ENCODE assay signal across 11 cellular contexts in the genomic region with DNA sequence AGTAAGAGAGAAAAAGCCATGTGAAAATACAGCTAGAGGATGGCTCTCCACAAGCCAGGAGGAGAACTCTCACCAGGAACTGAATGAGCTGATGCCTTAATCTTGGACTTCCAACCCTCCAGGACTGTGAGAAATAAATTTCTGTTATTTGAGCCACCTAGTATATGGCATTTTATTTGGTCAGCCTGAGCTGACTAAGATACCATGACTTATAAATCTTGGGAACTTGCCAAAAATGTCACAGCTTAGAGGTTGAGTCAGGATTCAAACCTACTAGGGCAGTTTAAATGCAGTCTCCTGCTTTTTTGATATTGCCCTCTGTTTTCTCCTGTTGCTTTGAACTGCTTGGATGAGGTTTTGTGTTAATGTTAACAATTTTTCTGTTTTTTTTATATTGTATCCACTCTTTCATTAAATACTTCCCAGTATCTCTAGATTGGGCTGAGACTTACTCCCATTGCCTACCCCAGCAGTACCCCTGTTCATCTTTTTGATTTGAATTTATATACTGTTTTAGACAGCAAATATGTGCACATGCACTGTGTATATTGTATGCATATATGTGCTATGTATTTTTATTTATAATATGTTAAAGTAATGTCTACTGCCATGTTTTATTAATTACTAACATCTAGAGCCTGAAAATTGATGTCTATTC.
DNase-seq lines count a peak whose midpoint lies in the region; ATAC-seq and TF ChIP-seq lines count a peak whose summit lies in the region.
"Had no signal": no experiment of that assay in that cellular context is flagged by ENCODE, and none has a peak within 500 bp of the region (broad histone marks: within the 10 kb centered on the region; RNA-seq: fewer than 3 reads in every experiment).

No MANE protein-coding gene starts in this region.

- H3K4me3 Mint-ChIP-seq in activated T-helper 2 cell treated with anti-CD3 and anti-CD28 coated beads, Interferon-gamma antibody, Interleukin-2, Interleukin-4, amounts not matched to agents 10 μg/mL and 5 μg/mL and 100 μg/mL, durations not matched to agents 14 hours and 24 hours and 36 hours (ENCODE audit: low read depth): no peak overlapping the region
- H3K4me3 Mint-ChIP-seq in activated CD8-positive, alpha-beta T cell treated with anti-CD3 and anti-CD28 coated beads, Interleukin-2, amount 10 ng/mL, durations not matched to agents 7 days and 5 days: no peak overlapping the region
- H3K4me3 Mint-ChIP-seq in activated CD4-positive, alpha-beta memory T cell treated with anti-CD3 and anti-CD28 coated beads, Interleukin-2, amount 10 ng/mL, durations not matched to agents 7 days and 5 days: no peak overlapping the region
- H3K4me3 Mint-ChIP-seq: stimulated activated naive CD8-positive, alpha-beta T cell treated with anti-CD3 and anti-CD28 coated beads, Interleukin-15, Interleukin-2, amounts not matched to agents 100 ng/mL and 50 ng/mL, for 24 hours had no signal

- in situ Hi-C loops in astrocyte of the spinal cord (cut with HindIII; ENCODE audit: low sequenced_read_pairs): no loop called here

- TF ChIP-seq CTCF in BJ (IDR thresholded peaks at IDR 0.05; ENCODE audit: insufficient read depth, low read depth, low read length) (no peak), astrocyte of the spinal cord (IDR thresholded peaks at IDR 0.05; ENCODE audit: low read depth, low read length) (no peak)

- no peaks in the 10 kb centered on the region for H3K9me3 Mint-ChIP-seq in activated T-helper 2 cell treated with anti-CD3 and anti-CD28 coated beads, Interferon-gamma antibody, Interleukin-2, Interleukin-4, amounts not matched to agents 10 μg/mL and 5 μg/mL and 100 μg/mL, durations not matched to agents 14 hours and 24 hours and 36 hours
- no peaks in the 10 kb centered on the region for H3K9me3 Mint-ChIP-seq in activated CD8-positive, alpha-beta T cell treated with anti-CD3 and anti-CD28 coated beads, Interleukin-2, amount 10 ng/mL, durations not matched to agents 7 days and 5 days (ENCODE audit: insufficient read depth)
- peaks cover 3% of the 10 kb centered on the region for H3K9me3 Mint-ChIP-seq in activated CD4-positive, alpha-beta memory T cell treated with anti-CD3 and anti-CD28 coated beads, Interleukin-2, amount 10 ng/mL, durations not matched to agents 7 days and 5 days
- H3K9me3 Mint-ChIP-seq: stimulated activated naive CD8-positive, alpha-beta T cell treated with anti-CD3 and anti-CD28 coated beads, Interleukin-15, Interleukin-2, amounts not matched to agents 100 ng/mL and 50 ng/mL, for 24 hours had no signal

- no peaks in the 10 kb centered on the region for H3K36me3 Mint-ChIP-seq in activated T-helper 2 cell treated with anti-CD3 and anti-CD28 coated beads, Interferon-gamma antibody, Interleukin-2, Interleukin-4, amounts not matched to agents 10 μg/mL and 5 μg/mL and 100 μg/mL, durations not matched to agents 14 hours and 24 hours and 36 hours (ENCODE audit: low read depth)
- H3K36me3 Mint-ChIP-seq in activated CD8-positive, alpha-beta T cell treated with anti-CD3 and anti-CD28 coated beads, Interleukin-2, amount 10 ng/mL, durations not matched to agents 7 days and 5 days (ENCODE audit: low read depth): no peaks in the 10 kb centered on the region
- H3K36me3 Mint-ChIP-seq in activated CD4-positive, alpha-beta memory T cell treated with anti-CD3 and anti-CD28 coated beads, Interleukin-2, amount 10 ng/mL, durations not matched to agents 7 days and 5 days (ENCODE audit: low read depth): no peaks in the 10 kb centered on the region

- H3K4me1 Mint-ChIP-seq in activated T-helper 2 cell treated with anti-CD3 and anti-CD28 coated beads, Interferon-gamma antibody, Interleukin-2, Interleukin-4, amounts not matched to agents 10 μg/mL and 5 μg/mL and 100 μg/mL, durations not matched to agents 14 hours and 24 hours and 36 hours (ENCODE audit: low read depth): no peaks in the 10 kb centered on the region
- no peaks in the 10 kb centered on the region for H3K4me1 Mint-ChIP-seq in activated CD8-positive, alpha-beta T cell treated with anti-CD3 and anti-CD28 coated beads, Interleukin-2, amount 10 ng/mL, durations not matched to agents 7 days and 5 days (ENCODE audit: low read depth)
- H3K4me1 Mint-ChIP-seq in activated CD4-positive, alpha-beta memory T cell treated with anti-CD3 and anti-CD28 coated beads, Interleukin-2, amount 10 ng/mL, durations not matched to agents 7 days and 5 days: no peaks in the 10 kb centered on the region

- no peaks in the 10 kb centered on the region for H3K27me3 Mint-ChIP-seq in activated T-helper 2 cell treated with anti-CD3 and anti-CD28 coated beads, Interferon-gamma antibody, Interleukin-2, Interleukin-4, amounts not matched to agents 10 μg/mL and 5 μg/mL and 100 μg/mL, durations not matched to agents 14 hours and 24 hours and 36 hours (ENCODE audit: low read depth)
- H3K27me3 Mint-ChIP-seq in activated CD8-positive, alpha-beta T cell treated with anti-CD3 and anti-CD28 coated beads, Interleukin-2, amount 10 ng/mL, durations not matched to agents 7 days and 5 days (ENCODE audit: low read depth): no peaks in the 10 kb centered on the region
- no peaks in the 10 kb centered on the region for H3K27me3 Mint-ChIP-seq in activated CD4-positive, alpha-beta memory T cell treated with anti-CD3 and anti-CD28 coated beads, Interleukin-2, amount 10 ng/mL, durations not matched to agents 7 days and 5 days
- H3K27me3 Mint-ChIP-seq: stimulated activated naive CD8-positive, alpha-beta T cell treated with anti-CD3 and anti-CD28 coated beads, Interleukin-15, Interleukin-2, amounts not matched to agents 100 ng/mL and 50 ng/mL, for 24 hours had no signal

- intact Hi-C loops in activated T-helper 2 cell treated with anti-CD3 and anti-CD28 coated beads, Interferon-gamma antibody, Interleukin-2, Interleukin-4, amounts not matched to agents 10 μg/mL and 5 μg/mL and 100 μg/mL, durations not matched to agents 14 hours and 24 hours and 36 hours (cut with micrococcal nuclease): no loop called here

- peak overlapping the region; percentile 32 for H3K9ac ChIP-seq in HUES6 (ENCODE audit: low read length)

- CTCF ChIA-PET in BJ (lab: Yijun Ruan, JAX): no interaction called here
- CTCF ChIA-PET in activated CD8-positive, alpha-beta T cell treated with anti-CD3 and anti-CD28 coated beads, Interleukin-2, amount 10 ng/mL, durations not matched to agents 7 days and 5 days (lab: Charles Lee): no interaction called here
- CTCF ChIA-PET in activated CD4-positive, alpha-beta memory T cell treated with anti-CD3 and anti-CD28 coated beads, Interleukin-2, amount 10 ng/mL, durations not matched to agents 7 days and 5 days (lab: Charles Lee): no interaction called here

- POLR2A ChIA-PET in BJ (lab: Charles Lee): no interaction called here
- POLR2A ChIA-PET in activated CD8-positive, alpha-beta T cell treated with anti-CD3 and anti-CD28 coated beads, Interleukin-2, amount 10 ng/mL, durations not matched to agents 7 days and 5 days (lab: Charles Lee): no interaction called here
- POLR2A ChIA-PET in activated CD4-positive, alpha-beta memory T cell treated with anti-CD3 and anti-CD28 coated beads, Interleukin-2, amount 10 ng/mL, durations not matched to agents 7 days and 5 days (lab: Charles Lee): no interaction called here

- peak overlapping the region; percentile 90; the same call in 1 of the 2 replicates for H3K27ac ChIP-seq in HUES6 (ENCODE audit: low read depth, low read length)

- H3K4me3 ChIP-seq in BJ (ENCODE audit: low read depth, low read length) (no peak overlapping the region), HUES6 (ENCODE audit: low read depth, low read length) (no peak overlapping the region), astrocyte of the spinal cord (ENCODE audit: low read depth, low read length) (no peak overlapping the region)
- H3K4me3 ChIP-seq: HAP-1 had no signal

- no peaks in the 10 kb centered on the region for H3K9me3 ChIP-seq in HUES6 (ENCODE audit: control insufficient read depth, insufficient read depth, low read depth, low read length)
- H3K9me3 ChIP-seq: HAP-1 had no signal

- H3K27me3 ChIP-seq in BJ (ENCODE audit: control insufficient read depth, insufficient read depth, low read length) (no peaks in the 10 kb centered on the region), HUES6 (ENCODE audit: control insufficient read depth, insufficient read depth, low read length) (no peaks in the 10 kb centered on the region)

- ATAC-seq in activated CD8-positive, alpha-beta T cell treated with anti-CD3 and anti-CD28 coated beads, Interleukin-2, amount 10 ng/mL, durations not matched to agents 7 days and 5 days: no peak

- DNase-seq in BJ (ENCODE audit: low read depth): peak; percentile 60
- peak; percentile 96 for DNase-seq in astrocyte of the spinal cord (ENCODE audit: low read depth, low spot score)
- DNase-seq in kidney glomerular epithelial cell (lab: John Stamatoyannopoulos, UW): peak; percentile 86
- DNase-seq in activated T-helper 2 cell treated with anti-CD3 and anti-CD28 coated beads, Interferon-gamma antibody, Interleukin-2, Interleukin-4, amounts not matched to agents 10 μg/mL and 5 μg/mL and 100 μg/mL, durations not matched to agents 14 hours and 24 hours and 36 hours (ENCODE audit: low spot score): no peak
- DNase-seq in NCI-H524 treated with DMSO at 0.1 percent for 48 hours (lab: John Stamatoyannopoulos, UW): no peak
- no peak for DNase-seq in activated CD8-positive, alpha-beta T cell treated with anti-CD3 and anti-CD28 coated beads, Interleukin-2, amount 10 ng/mL, durations not matched to agents 7 days and 5 days
- no peak for DNase-seq in activated CD4-positive, alpha-beta memory T cell treated with anti-CD3 and anti-CD28 coated beads, Interleukin-2, amount 10 ng/mL, durations not matched to agents 7 days and 5 days
- DNase-seq: activated CD4-positive, alpha-beta T cell treated with anti-CD3 and anti-CD28 coated beads, Interleukin-2, amount 50 U/mL, for 4 hours had no signal

- H3K4me1 ChIP-seq in HUES6 (ENCODE audit: control insufficient read depth, insufficient read depth, low read length): peaks cover 58% of the 10 kb centered on the region

- H3K27ac Mint-ChIP-seq in activated T-helper 2 cell treated with anti-CD3 and anti-CD28 coated beads, Interferon-gamma antibody, Interleukin-2, Interleukin-4, amounts not matched to agents 10 μg/mL and 5 μg/mL and 100 μg/mL, durations not matched to agents 14 hours and 24 hours and 36 hours: no peak overlapping the region
- H3K27ac Mint-ChIP-seq in activated CD8-positive, alpha-beta T cell treated with anti-CD3 and anti-CD28 coated beads, Interleukin-2, amount 10 ng/mL, durations not matched to agents 7 days and 5 days: no peak overlapping the region
- H3K27ac Mint-ChIP-seq in activated CD4-positive, alpha-beta memory T cell treated with anti-CD3 and anti-CD28 coated beads, Interleukin-2, amount 10 ng/mL, durations not matched to agents 7 days and 5 days: no peak overlapping the region
- H3K27ac Mint-ChIP-seq: stimulated activated naive CD8-positive, alpha-beta T cell treated with anti-CD3 and anti-CD28 coated beads, Interleukin-15, Interleukin-2, amounts not matched to agents 100 ng/mL and 50 ng/mL, for 24 hours had no signal

- H3K36me3 ChIP-seq in BJ (ENCODE audit: control insufficient read depth, insufficient read depth, low read length) (no peaks in the 10 kb centered on the region), HUES6 (ENCODE audit: control insufficient read depth, insufficient read depth, low read length) (no peaks in the 10 kb centered on the region; the same call in 1 of the 2 replicates)
- H3K36me3 ChIP-seq: HAP-1 had no signal

Comparison
In these comparisons a context has a peak if more than half of its experiments do, and no peak if none do; other contexts are left out.
1. DNase-seq: peak in BJ (single experiment), astrocyte of the spinal cord (single experiment) and kidney glomerular epithelial cell (single experiment); none in activated T-helper 2 cell treated with anti-CD3 and anti-CD28 coated beads, Interferon-gamma antibody, Interleukin-2, Interleukin-4, amounts not matched to agents 10 μg/mL and 5 μg/mL and 100 μg/mL, durations not matched to agents 14 hours and 24 hours and 36 hours (single experiment), NCI-H524 treated with DMSO at 0.1 percent for 48 hours (single experiment), activated CD8-positive, alpha-beta T cell treated with anti-CD3 and anti-CD28 coated beads, Interleukin-2, amount 10 ng/mL, durations not matched to agents 7 days and 5 days (single experiment) and activated CD4-positive, alpha-beta memory T cell treated with anti-CD3 and anti-CD28 coated beads, Interleukin-2, amount 10 ng/mL, durations not matched to agents 7 days and 5 days (single experiment).